1 cellular context compared by ENCODE assay signal in the genomic region with DNA sequence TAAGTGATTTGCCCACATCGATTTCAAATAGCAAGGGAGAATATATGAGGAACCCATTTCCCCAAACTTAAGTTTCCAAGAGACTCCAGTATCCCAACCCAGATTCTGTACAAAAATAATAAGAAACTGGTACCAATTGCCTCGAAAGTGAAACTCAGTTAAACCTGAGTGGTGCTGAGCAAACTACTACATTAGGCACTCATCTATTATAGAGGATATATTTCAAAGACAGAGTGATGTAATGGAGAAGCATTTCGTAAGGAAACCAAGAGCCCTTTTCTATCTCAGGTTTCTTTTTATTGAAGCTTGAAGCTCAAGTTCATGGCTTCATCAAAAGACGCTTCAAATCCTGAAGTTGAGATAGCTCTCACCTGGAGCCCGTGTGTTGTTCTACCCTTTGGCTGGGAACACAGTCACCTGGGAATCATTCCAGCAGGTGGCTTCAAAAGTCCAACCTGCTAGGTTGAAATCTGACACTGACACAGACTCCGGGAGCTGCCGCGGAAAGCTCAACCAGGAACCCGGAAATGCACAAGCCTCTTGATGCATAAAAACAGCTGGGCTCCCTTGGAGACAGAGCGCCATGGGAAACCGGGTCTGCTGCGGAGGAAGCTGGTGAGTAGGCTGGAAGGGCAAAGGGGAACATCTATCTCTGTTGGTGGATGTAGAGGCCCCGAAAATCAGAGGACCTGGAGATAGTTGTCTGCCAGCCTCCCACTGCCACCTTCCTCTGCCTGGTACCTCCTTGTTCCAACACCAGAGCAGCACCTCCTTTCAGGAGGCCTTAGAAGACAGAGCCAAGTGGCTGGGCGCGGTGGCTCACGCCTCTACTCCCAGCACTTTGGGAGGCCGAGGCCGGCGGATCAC.
TF ChIP-seq lines count a peak whose summit lies in the region.

A gene with protein sequence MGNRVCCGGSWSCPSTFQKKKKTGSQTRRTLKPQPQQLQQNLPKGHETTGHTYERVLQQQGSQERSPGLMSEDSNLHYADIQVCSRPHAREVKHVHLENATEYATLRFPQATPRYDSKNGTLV (plus strand): TSS at position 524 of the 867 bp plus-strand sequence. CDS start 60 bp downstream, at position 584.

TF ChIP-seq in HepG2, 621 proteins besides CTCF, POLR2A, EP300 and RAD21 (continued from another document):
- TF ChIP-seq, protein P1, sequence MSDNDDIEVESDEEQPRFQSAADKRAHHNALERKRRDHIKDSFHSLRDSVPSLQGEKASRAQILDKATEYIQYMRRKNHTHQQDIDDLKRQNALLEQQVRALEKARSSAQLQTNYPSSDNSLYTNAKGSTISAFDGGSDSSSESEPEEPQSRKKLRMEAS (IDR thresholded peaks at IDR 0.05), result 0 out of 2 replicates have a peak, but pooled peaks have one; percentile 39
- TF ChIP-seq ZEB1 (IDR thresholded peaks at IDR 0.05; ENCODE audit: insufficient replicate concordance, low read depth) (peak; percentile 99), WIZ (CRISPR knock-in tag; IDR thresholded peaks at IDR 0.05) (no peak), KLF16 (CRISPR knock-in tag; IDR thresholded peaks at IDR 0.05) (0 out of 4 replicates have a peak, but pooled peaks of 1 of the 2 experiments have one; percentile 37), KLF9 (CRISPR knock-in tag; IDR thresholded peaks at IDR 0.05; ENCODE audit: low read depth) (no peak), MAFF (IDR thresholded peaks at IDR 0.05; ENCODE audit: low read depth, low read length) (no peak), ZNF331 (CRISPR knock-in tag; IDR thresholded peaks at IDR 0.05) (0 out of 2 replicates have a peak, but pooled peaks have one; percentile 27), ZNF205 (CRISPR knock-in tag; IDR thresholded peaks at IDR 0.05) (0 out of 2 replicates have a peak, but pooled peaks have one; percentile 17), ZFP36L2 (CRISPR knock-in tag; IDR thresholded peaks at IDR 0.05) (no peak), LCORL (IDR thresholded peaks at IDR 0.05) (no peak), LCORL (CRISPR knock-in tag; IDR thresholded peaks at IDR 0.05) (peak; percentile 51), ELF4 (CRISPR knock-in tag; IDR thresholded peaks at IDR 0.05; ENCODE audit: borderline replicate concordance) (peak; percentile 96; the same call in 1 of the 2 replicates), FIP1L1 (IDR thresholded peaks at IDR 0.05; ENCODE audit: borderline replicate concordance, insufficient read depth, low read depth, low read length) (no peak), SAP130 (CRISPR knock-in tag; IDR thresholded peaks at IDR 0.05; ENCODE audit: low read depth) (peak; percentile 94), ZNF264 (CRISPR knock-in tag; IDR thresholded peaks at IDR 0.05) (peak; percentile 59; the same call in 1 of the 2 replicates), ZNF629 (CRISPR knock-in tag; conservative IDR thresholded peaks at IDR 0.05) (no peak), MED8 (CRISPR knock-in tag; IDR thresholded peaks at IDR 0.05; ENCODE audit: insufficient replicate concordance) (no peak), MTF1 (CRISPR knock-in tag; IDR thresholded peaks at IDR 0.05) (no peak), MTA1 (CRISPR knock-in tag; IDR thresholded peaks at IDR 0.05; ENCODE audit: borderline replicate concordance) (peak; percentile 41; the same call in 1 of the 2 replicates), KLF6 (CRISPR knock-in tag; IDR thresholded peaks at IDR 0.05) (no peak), CREB1 (IDR thresholded peaks at IDR 0.05) (no peak), CREB1 (CRISPR knock-in tag; IDR thresholded peaks at IDR 0.05) (no peak; the same call in 1 of the 2 replicates)
- TF ChIP-seq, protein P2, sequence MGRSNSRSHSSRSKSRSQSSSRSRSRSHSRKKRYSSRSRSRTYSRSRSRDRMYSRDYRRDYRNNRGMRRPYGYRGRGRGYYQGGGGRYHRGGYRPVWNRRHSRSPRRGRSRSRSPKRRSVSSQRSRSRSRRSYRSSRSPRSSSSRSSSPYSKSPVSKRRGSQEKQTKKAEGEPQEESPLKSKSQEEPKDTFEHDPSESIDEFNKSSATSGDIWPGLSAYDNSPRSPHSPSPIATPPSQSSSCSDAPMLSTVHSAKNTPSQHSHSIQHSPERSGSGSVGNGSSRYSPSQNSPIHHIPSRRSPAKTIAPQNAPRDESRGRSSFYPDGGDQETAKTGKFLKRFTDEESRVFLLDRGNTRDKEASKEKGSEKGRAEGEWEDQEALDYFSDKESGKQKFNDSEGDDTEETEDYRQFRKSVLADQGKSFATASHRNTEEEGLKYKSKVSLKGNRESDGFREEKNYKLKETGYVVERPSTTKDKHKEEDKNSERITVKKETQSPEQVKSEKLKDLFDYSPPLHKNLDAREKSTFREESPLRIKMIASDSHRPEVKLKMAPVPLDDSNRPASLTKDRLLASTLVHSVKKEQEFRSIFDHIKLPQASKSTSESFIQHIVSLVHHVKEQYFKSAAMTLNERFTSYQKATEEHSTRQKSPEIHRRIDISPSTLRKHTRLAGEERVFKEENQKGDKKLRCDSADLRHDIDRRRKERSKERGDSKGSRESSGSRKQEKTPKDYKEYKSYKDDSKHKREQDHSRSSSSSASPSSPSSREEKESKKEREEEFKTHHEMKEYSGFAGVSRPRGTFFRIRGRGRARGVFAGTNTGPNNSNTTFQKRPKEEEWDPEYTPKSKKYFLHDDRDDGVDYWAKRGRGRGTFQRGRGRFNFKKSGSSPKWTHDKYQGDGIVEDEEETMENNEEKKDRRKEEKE (IDR thresholded peaks at IDR 0.05), result no peak
- TF ChIP-seq, protein P3, sequence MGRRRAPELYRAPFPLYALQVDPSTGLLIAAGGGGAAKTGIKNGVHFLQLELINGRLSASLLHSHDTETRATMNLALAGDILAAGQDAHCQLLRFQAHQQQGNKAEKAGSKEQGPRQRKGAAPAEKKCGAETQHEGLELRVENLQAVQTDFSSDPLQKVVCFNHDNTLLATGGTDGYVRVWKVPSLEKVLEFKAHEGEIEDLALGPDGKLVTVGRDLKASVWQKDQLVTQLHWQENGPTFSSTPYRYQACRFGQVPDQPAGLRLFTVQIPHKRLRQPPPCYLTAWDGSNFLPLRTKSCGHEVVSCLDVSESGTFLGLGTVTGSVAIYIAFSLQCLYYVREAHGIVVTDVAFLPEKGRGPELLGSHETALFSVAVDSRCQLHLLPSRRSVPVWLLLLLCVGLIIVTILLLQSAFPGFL (CRISPR knock-in tag; IDR thresholded peaks at IDR 0.05), result no peak
